In genomic region chr21:34614693-34615486, GRCh38 we compare ENCODE assay signal across 1 cellular context.
TF ChIP-seq lines count a peak whose summit lies in the region.

Gene RCAN1, minus strand, starts transcription at chr21:34615113. Its CDS starts 102 bp downstream, at chr21:34615011.

TF ChIP-seq in HepG2, 621 proteins besides CTCF, POLR2A, EP300 and RAD21 (continued from another document):
- TF ChIP-seq ZHX2 (IDR thresholded peaks at IDR 0.05; ENCODE audit: low read depth): peak; percentile 93
- TF ChIP-seq ZHX2 (CRISPR knock-in tag; IDR thresholded peaks at IDR 0.05; ENCODE audit: borderline replicate concordance): 0 out of 2 replicates have a peak, but pooled peaks have one; percentile 42
- TF ChIP-seq ZNF552 (CRISPR knock-in tag; IDR thresholded peaks at IDR 0.05; ENCODE audit: borderline replicate concordance): no peak
- no peak for TF ChIP-seq ZNF709 (CRISPR knock-in tag; IDR thresholded peaks at IDR 0.05)
- peak; percentile 42 for TF ChIP-seq ASH2L (IDR thresholded peaks at IDR 0.05; ENCODE audit: insufficient read length, low read depth, low read length)
- TF ChIP-seq, protein P1, sequence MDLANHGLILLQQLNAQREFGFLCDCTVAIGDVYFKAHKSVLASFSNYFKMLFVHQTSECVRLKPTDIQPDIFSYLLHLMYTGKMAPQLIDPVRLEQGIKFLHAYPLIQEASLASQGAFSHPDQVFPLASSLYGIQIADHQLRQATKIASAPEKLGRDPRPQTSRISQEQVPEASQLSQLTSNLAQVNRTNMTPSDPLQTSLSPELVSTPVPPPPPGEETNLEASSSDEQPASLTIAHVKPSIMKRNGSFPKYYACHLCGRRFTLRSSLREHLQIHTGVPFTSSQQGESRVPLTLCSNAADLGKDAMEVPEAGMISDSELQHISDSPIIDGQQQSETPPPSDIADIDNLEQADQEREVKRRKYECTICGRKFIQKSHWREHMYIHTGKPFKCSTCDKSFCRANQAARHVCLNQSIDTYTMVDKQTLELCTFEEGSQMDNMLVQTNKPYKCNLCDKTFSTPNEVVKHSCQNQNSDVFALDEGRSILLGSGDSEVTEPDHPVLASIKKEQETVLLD (CRISPR knock-in tag; IDR thresholded peaks at IDR 0.05; ENCODE audit: low read depth): peak; percentile 91
- TF ChIP-seq, protein P2, sequence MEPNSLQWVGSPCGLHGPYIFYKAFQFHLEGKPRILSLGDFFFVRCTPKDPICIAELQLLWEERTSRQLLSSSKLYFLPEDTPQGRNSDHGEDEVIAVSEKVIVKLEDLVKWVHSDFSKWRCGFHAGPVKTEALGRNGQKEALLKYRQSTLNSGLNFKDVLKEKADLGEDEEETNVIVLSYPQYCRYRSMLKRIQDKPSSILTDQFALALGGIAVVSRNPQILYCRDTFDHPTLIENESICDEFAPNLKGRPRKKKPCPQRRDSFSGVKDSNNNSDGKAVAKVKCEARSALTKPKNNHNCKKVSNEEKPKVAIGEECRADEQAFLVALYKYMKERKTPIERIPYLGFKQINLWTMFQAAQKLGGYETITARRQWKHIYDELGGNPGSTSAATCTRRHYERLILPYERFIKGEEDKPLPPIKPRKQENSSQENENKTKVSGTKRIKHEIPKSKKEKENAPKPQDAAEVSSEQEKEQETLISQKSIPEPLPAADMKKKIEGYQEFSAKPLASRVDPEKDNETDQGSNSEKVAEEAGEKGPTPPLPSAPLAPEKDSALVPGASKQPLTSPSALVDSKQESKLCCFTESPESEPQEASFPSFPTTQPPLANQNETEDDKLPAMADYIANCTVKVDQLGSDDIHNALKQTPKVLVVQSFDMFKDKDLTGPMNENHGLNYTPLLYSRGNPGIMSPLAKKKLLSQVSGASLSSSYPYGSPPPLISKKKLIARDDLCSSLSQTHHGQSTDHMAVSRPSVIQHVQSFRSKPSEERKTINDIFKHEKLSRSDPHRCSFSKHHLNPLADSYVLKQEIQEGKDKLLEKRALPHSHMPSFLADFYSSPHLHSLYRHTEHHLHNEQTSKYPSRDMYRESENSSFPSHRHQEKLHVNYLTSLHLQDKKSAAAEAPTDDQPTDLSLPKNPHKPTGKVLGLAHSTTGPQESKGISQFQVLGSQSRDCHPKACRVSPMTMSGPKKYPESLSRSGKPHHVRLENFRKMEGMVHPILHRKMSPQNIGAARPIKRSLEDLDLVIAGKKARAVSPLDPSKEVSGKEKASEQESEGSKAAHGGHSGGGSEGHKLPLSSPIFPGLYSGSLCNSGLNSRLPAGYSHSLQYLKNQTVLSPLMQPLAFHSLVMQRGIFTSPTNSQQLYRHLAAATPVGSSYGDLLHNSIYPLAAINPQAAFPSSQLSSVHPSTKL (CRISPR knock-in tag; IDR thresholded peaks at IDR 0.05): no peak
- TF ChIP-seq ZNF556 (CRISPR knock-in tag; IDR thresholded peaks at IDR 0.05; ENCODE audit: borderline replicate concordance): no peak
- no peak for TF ChIP-seq NCOA5 (CRISPR knock-in tag; IDR thresholded peaks at IDR 0.05)
- peak; percentile 62; the same call in 1 of the 2 replicates for TF ChIP-seq ETV5 (CRISPR knock-in tag; IDR thresholded peaks at IDR 0.05; ENCODE audit: borderline replicate concordance)
